Comparison of ENCODE assay signal across 18 cellular contexts in the genomic region with DNA sequence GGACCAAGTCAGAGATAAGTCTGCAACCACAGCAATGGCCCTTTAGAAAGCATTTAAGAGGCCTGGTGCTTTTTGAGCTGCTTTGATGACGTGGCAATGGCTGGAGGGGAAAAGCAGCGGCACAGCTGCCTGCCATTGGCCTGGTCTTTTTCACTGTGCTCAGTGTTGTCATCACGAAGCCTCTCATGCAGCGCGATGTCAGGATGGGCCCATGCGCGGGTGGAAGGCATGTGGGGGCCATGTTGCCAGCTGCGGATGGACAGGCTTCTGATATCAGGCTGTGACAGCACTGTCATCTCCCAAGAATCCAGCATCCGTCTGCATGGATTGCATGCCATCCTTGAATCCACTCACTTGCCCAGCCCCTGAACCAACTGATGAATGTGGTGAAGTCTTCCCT.
"Had no signal": no experiment of that assay in that cellular context is flagged by ENCODE, and none has a peak within 500 bp of the region (broad histone marks: within the 10 kb centered on the region; RNA-seq: fewer than 3 reads in every experiment).

No MANE protein-coding gene starts in this region.

- H3K9ac ChIP-seq: parathyroid adenoma had no signal

- H3K79me2 ChIP-seq: parathyroid adenoma had no signal

- H3K36me3 ChIP-seq: left lung, sigmoid colon, spleen had no signal

- H3K9me3 ChIP-seq: left lung, sigmoid colon, spleen had no signal

- H3K4me1 ChIP-seq: parathyroid adenoma, sigmoid colon, spleen had no signal

- H3K27me3 ChIP-seq: foreskin keratinocyte, left lung, sigmoid colon, spleen had no signal

- H2AFZ ChIP-seq: parathyroid adenoma had no signal

- H3K27ac ChIP-seq: foreskin keratinocyte, left lung, parathyroid adenoma, sigmoid colon, spleen had no signal

- ATAC-seq: foreskin keratinocyte; left lung; stimulated activated naive CD8-positive, alpha-beta T cell treated with anti-CD3 and anti-CD28 coated beads, Interleukin-15, Interleukin-2, amounts not matched to agents 100 U/mL and 50 U/mL, for 24 hours; T-helper 17 cell had no signal

- H3K4me3 ChIP-seq: left lung, lung, sigmoid colon, spleen had no signal

- DNase-seq: activated CD4-positive, alpha-beta T cell treated with anti-CD3 and anti-CD28 coated beads for 4 hours; activated CD4-positive, alpha-beta T cell treated with anti-CD3 and anti-CD28 coated beads, Interleukin-2, amount 50 U/mL, for 48 hours; activated CD4-positive, CD25-positive, alpha-beta regulatory T cell; activated naive CD4-positive, alpha-beta T cell treated with anti-CD3 and anti-CD28 coated beads for 36 hours; activated T-cell treated with anti-CD3 and anti-CD28 coated beads, Interleukin-2, amount 50 U/mL, for 48 hours; amygdala; effector CD4-positive, alpha-beta T cell; erythroblast; foreskin keratinocyte; left lung; nephron progenitor cell; sigmoid colon; spleen; stimulated activated CD4-positive, alpha-beta T cell treated with anti-CD3 and anti-CD28 coated beads, Interleukin-4, amount 100 ng/mL, for 1 hour; stimulated activated naive CD8-positive, alpha-beta T cell treated with anti-CD3 and anti-CD28 coated beads, Interleukin-15, Interleukin-2, amounts not matched to agents 100 U/mL and 50 U/mL, for 24 hours; T-helper 17 cell had no signal
